Comparison of ENCODE assay signal across 10 cellular contexts in the genomic region with DNA sequence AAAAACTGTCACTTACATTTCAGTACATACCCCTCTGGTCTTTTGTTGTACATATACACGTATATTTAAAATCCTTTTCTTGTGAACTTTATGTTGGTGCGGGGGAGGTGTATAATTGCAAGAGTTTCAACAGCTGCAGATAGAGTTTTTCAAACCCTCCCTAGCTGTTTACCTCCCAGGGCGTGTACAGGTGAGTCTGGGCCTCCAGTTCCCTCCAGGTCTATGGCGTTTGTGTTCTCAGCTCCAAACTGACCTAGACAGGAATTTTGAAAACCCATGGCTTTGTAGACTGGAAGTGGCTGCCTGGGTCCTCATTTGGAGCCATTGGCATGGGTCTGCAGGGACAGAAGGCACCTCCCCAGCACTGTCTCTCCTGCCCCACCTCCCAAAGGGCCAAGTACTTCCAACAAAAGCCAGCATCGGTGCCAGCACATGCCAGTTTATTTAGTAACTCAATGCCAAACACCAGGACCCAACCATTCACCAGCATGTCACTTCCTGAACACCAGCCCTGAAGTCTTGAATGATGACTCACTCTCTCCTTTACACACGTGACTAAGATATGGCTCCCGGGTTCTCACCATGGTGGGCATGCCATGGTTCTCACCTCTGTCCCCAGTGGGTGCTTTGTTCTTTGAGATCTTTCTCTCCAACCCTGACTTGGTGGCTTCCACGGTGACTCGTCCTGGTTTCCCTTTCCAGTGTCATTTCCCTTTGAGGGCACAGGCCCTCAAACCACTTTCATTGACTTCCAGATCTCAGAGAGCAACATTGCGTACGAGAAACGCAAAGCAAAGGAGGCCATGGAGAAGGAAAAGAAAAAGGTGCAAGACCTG. TPM values are rescaled to one million over a fixed set of nuclear protein-coding genes. Genes with fewer than 3 reads are reported as not detected.
DNase-seq lines count a peak whose midpoint lies in the region; ATAC-seq, FAIRE-seq and TF ChIP-seq lines count a peak whose summit lies in the region.
"Had no signal": no experiment of that assay in that cellular context is flagged by ENCODE, and none has a peak within 500 bp of the region (broad histone marks: within the 10 kb centered on the region; RNA-seq: fewer than 3 reads in every experiment).

No MANE protein-coding gene starts in this region.

- H3K9ac ChIP-seq in PC-3 (ENCODE audit: low read length) (peak overlapping the region; percentile 61), astrocyte (ENCODE audit: low read length) (no peak overlapping the region)

- POLR2A ChIA-PET in PC-3 (lab: Charles Lee; ENCODE audit: unreplicated experiment) = no interaction called here

- H3K9me3 ChIP-seq in PC-3 (ENCODE audit: low read length) (no peaks in the 10 kb centered on the region), astrocyte (ENCODE audit: insufficient read depth, low read depth, low read length) (no peaks in the 10 kb centered on the region)

- peaks cover 16% of the 10 kb centered on the region for H3K27me3 Mint-ChIP-seq in astrocyte (ENCODE audit: low read depth, unreplicated experiment)

- CTCF ChIA-PET in PC-3 (lab: Charles Lee) = no interaction called here

- no peaks in the 10 kb centered on the region for H3K36me3 ChIP-seq in PC-3 (ENCODE audit: low read depth, low read length)
- H3K36me3 ChIP-seq in astrocyte (ENCODE audit: insufficient read depth, low read length) = no peaks in the 10 kb centered on the region

- TF ChIP-seq CTCF in PC-3 (conservative IDR thresholded peaks at IDR 0.05; ENCODE audit: low read depth, low read length) (no peak), astrocyte (IDR thresholded peaks at IDR 0.05; ENCODE audit: insufficient read depth, low read depth, low read length) (no peak)

- H4K20me1 ChIP-seq in PC-3 (ENCODE audit: low read length) = no peaks in the 10 kb centered on the region
- no peaks in the 10 kb centered on the region for H4K20me1 ChIP-seq in astrocyte (ENCODE audit: insufficient read depth, low read length)

- no peaks in the 10 kb centered on the region for H3K9me3 Mint-ChIP-seq in astrocyte (ENCODE audit: unreplicated experiment)

- no peak overlapping the region for H3K27ac Mint-ChIP-seq in astrocyte (ENCODE audit: unreplicated experiment)

- H3K4me3 Mint-ChIP-seq in astrocyte (ENCODE audit: unreplicated experiment) = no peak overlapping the region

- DNase-seq in DMS 273 (lab: John Stamatoyannopoulos, UW; ENCODE audit: unreplicated experiment) (peak; percentile 52), DMS 273 treated with DMSO at 0.1 percent for 48 hours (lab: John Stamatoyannopoulos, UW) (no peak), PC-3 (peak; percentile 98), astrocyte (ENCODE audit: low read depth) (peak; percentile 74), myocyte (ENCODE audit: low read depth) (peak; percentile 77), RPMI8226 (no peak)
- no peak for DNase-seq in central memory CD4-positive, alpha-beta T cell

- peaks cover 4% of the 10 kb centered on the region for H3F3A ChIP-seq in PC-3 (ENCODE audit: low read length, unreplicated experiment)

- H3K27ac ChIP-seq in PC-3 (ENCODE audit: low read length) (peak overlapping the region; percentile 92), astrocyte (ENCODE audit: low read depth, low read length) (peak overlapping the region; percentile 34)

- BruUV-seq in PC-3 (replicated peaks; lab: Mats Ljungman, UMichigan) = TSS peak; percentile 85

- H3K4me1 ChIP-seq in PC-3 (ENCODE audit: insufficient read depth, low read length) (peaks cover 67% of the 10 kb centered on the region), astrocyte (ENCODE audit: insufficient read depth, low read length) (peaks cover 31% of the 10 kb centered on the region)

- H2AFZ ChIP-seq in PC-3 (ENCODE audit: low read length) (peak overlapping the region; percentile 49), astrocyte (ENCODE audit: low read depth, low read length) (peak overlapping the region; percentile 44)

- H3K4me2 ChIP-seq in PC-3 (ENCODE audit: low read length) (peak overlapping the region; percentile 61), astrocyte (ENCODE audit: low read length) (peak overlapping the region; percentile 40)

- H3K4me3 ChIP-seq in PC-3 (ENCODE audit: low read length) (peak overlapping the region; percentile 29; the same call in 1 of the 2 replicates), astrocyte (ENCODE audit: insufficient read depth, low read depth, low read length) (no peak overlapping the region)
- H3K4me3 ChIP-seq: skin epidermis had no signal

- intact Hi-C loops in PC-3 (cut with micrococcal nuclease) = no loop called here

- H3K4me1 Mint-ChIP-seq in astrocyte (ENCODE audit: low read depth, unreplicated experiment) = peaks cover 18% of the 10 kb centered on the region

- H3K79me2 ChIP-seq in PC-3 (ENCODE audit: low read length) (no peaks in the 10 kb centered on the region; the same call in 1 of the 2 replicates), astrocyte (ENCODE audit: insufficient read depth, low read length) (no peaks in the 10 kb centered on the region)

- ATAC-seq in PC-3 = peak; percentile 82
- ATAC-seq in HG03342 (IDR thresholded peaks at IDR 0.05; ENCODE audit: unreplicated experiment) = no peak

- no peaks in the 10 kb centered on the region for H3K36me3 Mint-ChIP-seq in astrocyte (ENCODE audit: low read depth, unreplicated experiment)

- FAIRE-seq in astrocyte (lab: Jason Lieb, UNC) = peak; percentile 96
- FAIRE-seq: A204.1 had no signal

- no peaks in the 10 kb centered on the region for H3K27me3 ChIP-seq in PC-3 (ENCODE audit: low read length)
- no peaks in the 10 kb centered on the region for H3K27me3 ChIP-seq in astrocyte (ENCODE audit: insufficient read depth, low read length)

- H3K9me2 ChIP-seq in PC-3 (replicated peaks; ENCODE audit: low read length) = no peaks in the 10 kb centered on the region

RNA-seq across cellular contexts. Expression of a gene that starts 57.3 kb away (rescaled TPM):
- total RNA-seq in PC-3 (2014; rRNA removed) = 192 and 271 TPM in 2 replicates
- 26.0 and 27.2 TPM in 2 replicates for total RNA-seq in astrocyte
- 84.4 and 207 TPM in 2 replicates for total RNA-seq in myocyte
- polyA plus RNA-seq in myocyte (2012) = 18.9 TPM

Comparison
In these comparisons a context has a peak if more than half of its experiments do, and no peak if none do; other contexts are left out.
1. DNase-seq: peak in DMS 273 (single experiment), PC-3 (single experiment), astrocyte (single experiment) and myocyte (single experiment); none in DMS 273 treated with DMSO at 0.1 percent for 48 hours (single experiment), RPMI8226 (single experiment) and central memory CD4-positive, alpha-beta T cell (single experiment).